In the genomic region with DNA sequence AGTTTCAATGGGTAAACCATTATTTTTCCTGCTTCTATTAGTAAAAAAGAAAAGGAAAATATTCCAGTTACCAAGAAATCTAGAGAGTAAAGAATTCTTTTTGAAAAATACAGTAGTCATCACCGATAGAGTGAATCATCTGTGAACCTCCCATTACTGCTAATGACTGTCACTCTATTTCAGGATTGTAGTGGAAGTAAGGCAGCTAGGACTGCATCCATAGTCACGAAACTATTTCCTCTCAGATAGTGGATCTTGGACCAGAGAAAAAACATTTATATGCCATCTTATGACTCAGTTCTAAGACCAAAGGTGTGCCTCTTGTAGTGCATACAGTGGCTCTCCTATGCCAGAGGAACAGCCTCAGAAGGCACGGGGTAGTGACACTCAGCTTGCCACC, we compare ENCODE assay signal across 1 cellular context.
TF ChIP-seq lines count a peak whose summit lies in the region.

No MANE protein-coding gene starts in this region.

TF ChIP-seq in GM23338, 12 proteins besides CTCF, POLR2A, EP300 and RAD21 (continued from another document):
- TF ChIP-seq, protein P1, sequence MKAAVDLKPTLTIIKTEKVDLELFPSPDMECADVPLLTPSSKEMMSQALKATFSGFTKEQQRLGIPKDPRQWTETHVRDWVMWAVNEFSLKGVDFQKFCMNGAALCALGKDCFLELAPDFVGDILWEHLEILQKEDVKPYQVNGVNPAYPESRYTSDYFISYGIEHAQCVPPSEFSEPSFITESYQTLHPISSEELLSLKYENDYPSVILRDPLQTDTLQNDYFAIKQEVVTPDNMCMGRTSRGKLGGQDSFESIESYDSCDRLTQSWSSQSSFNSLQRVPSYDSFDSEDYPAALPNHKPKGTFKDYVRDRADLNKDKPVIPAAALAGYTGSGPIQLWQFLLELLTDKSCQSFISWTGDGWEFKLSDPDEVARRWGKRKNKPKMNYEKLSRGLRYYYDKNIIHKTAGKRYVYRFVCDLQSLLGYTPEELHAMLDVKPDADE (IDR thresholded peaks at IDR 0.05), result no peak
- TF ChIP-seq ZNF114 (CRISPR knock-in tag; IDR thresholded peaks at IDR 0.05) (no peak), NANOG (IDR thresholded peaks at IDR 0.05; ENCODE audit: borderline replicate concordance) (no peak), EZH2phosphoT487 (IDR thresholded peaks at IDR 0.05; ENCODE audit: unreplicated experiment) (no peak), POLR2AphosphoS5 (IDR thresholded peaks at IDR 0.05; ENCODE audit: low read depth) (no peak), EZH2 (IDR thresholded peaks at IDR 0.05; ENCODE audit: low read depth, unreplicated experiment) (no peak)
- TF ChIP-seq, protein P2, sequence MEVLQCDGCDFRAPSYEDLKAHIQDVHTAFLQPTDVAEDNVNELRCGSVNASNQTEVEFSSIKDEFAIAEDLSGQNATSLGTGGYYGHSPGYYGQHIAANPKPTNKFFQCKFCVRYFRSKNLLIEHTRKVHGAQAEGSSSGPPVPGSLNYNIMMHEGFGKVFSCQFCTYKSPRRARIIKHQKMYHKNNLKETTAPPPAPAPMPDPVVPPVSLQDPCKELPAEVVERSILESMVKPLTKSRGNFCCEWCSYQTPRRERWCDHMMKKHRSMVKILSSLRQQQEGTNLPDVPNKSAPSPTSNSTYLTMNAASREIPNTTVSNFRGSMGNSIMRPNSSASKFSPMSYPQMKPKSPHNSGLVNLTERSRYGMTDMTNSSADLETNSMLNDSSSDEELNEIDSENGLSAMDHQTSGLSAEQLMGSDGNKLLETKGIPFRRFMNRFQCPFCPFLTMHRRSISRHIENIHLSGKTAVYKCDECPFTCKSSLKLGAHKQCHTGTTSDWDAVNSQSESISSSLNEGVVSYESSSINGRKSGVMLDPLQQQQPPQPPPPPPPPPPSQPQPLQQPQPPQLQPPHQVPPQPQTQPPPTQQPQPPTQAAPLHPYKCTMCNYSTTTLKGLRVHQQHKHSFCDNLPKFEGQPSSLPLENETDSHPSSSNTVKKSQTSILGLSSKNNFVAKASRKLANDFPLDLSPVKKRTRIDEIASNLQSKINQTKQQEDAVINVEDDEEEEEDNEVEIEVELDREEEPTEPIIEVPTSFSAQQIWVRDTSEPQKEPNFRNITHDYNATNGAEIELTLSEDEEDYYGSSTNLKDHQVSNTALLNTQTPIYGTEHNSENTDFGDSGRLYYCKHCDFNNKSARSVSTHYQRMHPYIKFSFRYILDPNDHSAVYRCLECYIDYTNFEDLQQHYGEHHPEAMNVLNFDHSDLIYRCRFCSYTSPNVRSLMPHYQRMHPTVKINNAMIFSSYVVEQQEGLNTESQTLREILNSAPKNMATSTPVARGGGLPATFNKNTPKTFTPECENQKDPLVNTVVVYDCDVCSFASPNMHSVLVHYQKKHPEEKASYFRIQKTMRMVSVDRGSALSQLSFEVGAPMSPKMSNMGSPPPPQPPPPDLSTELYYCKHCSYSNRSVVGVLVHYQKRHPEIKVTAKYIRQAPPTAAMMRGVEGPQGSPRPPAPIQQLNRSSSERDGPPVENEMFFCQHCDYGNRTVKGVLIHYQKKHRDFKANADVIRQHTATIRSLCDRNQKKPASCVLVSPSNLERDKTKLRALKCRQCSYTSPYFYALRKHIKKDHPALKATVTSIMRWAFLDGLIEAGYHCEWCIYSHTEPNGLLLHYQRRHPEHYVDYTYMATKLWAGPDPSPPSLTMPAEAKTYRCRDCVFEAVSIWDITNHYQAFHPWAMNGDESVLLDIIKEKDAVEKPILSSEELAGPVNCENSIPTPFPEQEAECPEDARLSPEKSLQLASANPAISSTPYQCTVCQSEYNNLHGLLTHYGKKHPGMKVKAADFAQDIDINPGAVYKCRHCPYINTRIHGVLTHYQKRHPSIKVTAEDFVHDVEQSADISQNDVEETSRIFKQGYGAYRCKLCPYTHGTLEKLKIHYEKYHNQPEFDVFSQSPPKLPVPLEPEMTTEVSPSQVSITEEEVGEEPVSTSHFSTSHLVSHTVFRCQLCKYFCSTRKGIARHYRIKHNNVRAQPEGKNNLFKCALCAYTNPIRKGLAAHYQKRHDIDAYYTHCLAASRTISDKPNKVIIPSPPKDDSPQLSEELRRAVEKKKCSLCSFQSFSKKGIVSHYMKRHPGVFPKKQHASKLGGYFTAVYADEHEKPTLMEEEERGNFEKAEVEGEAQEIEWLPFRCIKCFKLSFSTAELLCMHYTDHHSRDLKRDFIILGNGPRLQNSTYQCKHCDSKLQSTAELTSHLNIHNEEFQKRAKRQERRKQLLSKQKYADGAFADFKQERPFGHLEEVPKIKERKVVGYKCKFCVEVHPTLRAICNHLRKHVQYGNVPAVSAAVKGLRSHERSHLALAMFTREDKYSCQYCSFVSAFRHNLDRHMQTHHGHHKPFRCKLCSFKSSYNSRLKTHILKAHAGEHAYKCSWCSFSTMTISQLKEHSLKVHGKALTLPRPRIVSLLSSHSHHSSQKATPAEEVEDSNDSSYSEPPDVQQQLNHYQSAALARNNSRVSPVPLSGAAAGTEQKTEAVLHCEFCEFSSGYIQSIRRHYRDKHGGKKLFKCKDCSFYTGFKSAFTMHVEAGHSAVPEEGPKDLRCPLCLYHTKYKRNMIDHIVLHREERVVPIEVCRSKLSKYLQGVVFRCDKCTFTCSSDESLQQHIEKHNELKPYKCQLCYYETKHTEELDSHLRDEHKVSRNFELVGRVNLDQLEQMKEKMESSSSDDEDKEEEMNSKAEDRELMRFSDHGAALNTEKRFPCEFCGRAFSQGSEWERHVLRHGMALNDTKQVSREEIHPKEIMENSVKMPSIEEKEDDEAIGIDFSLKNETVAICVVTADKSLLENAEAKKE (CRISPR knock-in tag; IDR thresholded peaks at IDR 0.05), result no peak
